21 cellular contexts compared by ENCODE assay signal in genomic region chr17:81466564-81467472, GRCh38. TPM values are rescaled to one million over a fixed set of nuclear protein-coding genes. Genes with fewer than 3 reads are reported as not detected.
DNase-seq lines count a peak whose midpoint lies in the region; ATAC-seq, FAIRE-seq and TF ChIP-seq lines count a peak whose summit lies in the region.
"Had no signal": no experiment of that assay in that cellular context is flagged by ENCODE, and none has a peak within 500 bp of the region (broad histone marks: within the 10 kb centered on the region; RNA-seq: fewer than 3 reads in every experiment).

No MANE protein-coding gene starts in this region.

- H3K4me3 ChIP-seq in AG04450 (ENCODE audit: low read depth, low read length) (no peak overlapping the region), HEK293 (ENCODE audit: low read depth, low read length) (no peak overlapping the region), K562 (no peak overlapping the region), lower lobe of right lung (no peak overlapping the region), tibial artery (no peak overlapping the region)
- H3K4me3 ChIP-seq: A549 had no signal

- no peak for TF ChIP-seq POLR2A in K562 (conservative IDR thresholded peaks at IDR 0.05)

- H3K36me3 Mint-ChIP-seq in nephron progenitor cell (ENCODE audit: low read depth), result peaks cover 30% of the 10 kb centered on the region

- POLR2A ChIA-PET in AG04450 (lab: Yijun Ruan, JAX) (no interaction called here), HEK293 (lab: Yijun Ruan, JAX) (no interaction called here), K562 (lab: Yijun Ruan, JAX) (interaction anchor here (0.6 kb wide), 1 partner anchor 14 kb away, joined by 3 read pairs; no protein-coding TSS in a partner anchor)

- BruUV-seq in K562 (replicated peaks; lab: Mats Ljungman, UMichigan), result no TSS peak

- WGBS in K562 (ENCODE audit: insufficient coverage, low coverage, missing lambda C conversion rate), result 75% methylated on average over 22 of the region's 33 CpGs

- no peaks in the 10 kb centered on the region for H3K27me3 ChIP-seq in AG04450 (ENCODE audit: control insufficient read depth, insufficient read depth, low read length)
- H3K27me3 ChIP-seq in K562 (ENCODE audit: control insufficient read depth in 2 of 2, insufficient read depth in 2 of 2, low read length in 2 of 2), result no peaks in the 10 kb centered on the region
- H3K27me3 ChIP-seq in lower lobe of right lung (ENCODE audit: low read depth), result no peaks in the 10 kb centered on the region
- no peaks in the 10 kb centered on the region for H3K27me3 ChIP-seq in tibial artery

- TF ChIP-seq EP300 in K562 (IDR thresholded peaks at IDR 0.05; ENCODE audit: low read length), result no peak

- H3K79me2 ChIP-seq in K562 (ENCODE audit: control insufficient read depth, insufficient read depth, low read length), result no peaks in the 10 kb centered on the region

- no peak for FAIRE-seq in K562 (lab: Jason Lieb, UNC)
- FAIRE-seq: A549, GM19239 had no signal

- TF ChIP-seq CTCF in AG04450 (IDR thresholded peaks at IDR 0.05; ENCODE audit: low read depth, low read length) (no peak), HEK293 (tag by site-specific recombination; IDR thresholded peaks at IDR 0.05) (no peak), K562 (IDR thresholded peaks at IDR 0.05 in 2 of 3, conservative IDR thresholded peaks at IDR 0.05 in 1 of 3; ENCODE audit: insufficient read depth in 2 of 3, low read depth in 1 of 3, low read length in 3 of 3) (no peak), nephron progenitor cell (IDR thresholded peaks at IDR 0.05) (no peak), lower lobe of right lung (IDR thresholded peaks at IDR 0.05) (no peak), tibial artery (IDR thresholded peaks at IDR 0.05) (no peak)

- intact Hi-C loops in K562 (cut with micrococcal nuclease), result no loop called here
- intact Hi-C loops in lower lobe of right lung (cut with DNase I), result no loop called here
- intact Hi-C loops in tibial artery (cut with DNase I; ENCODE audit: low total_unique reads), result loop anchor here (5.0 kb wide), 1 partner anchor 35 kb away; no protein-coding TSS in a partner anchor

- peak overlapping the region; percentile 21 for H3K27ac ChIP-seq in AG04450 (ENCODE audit: low read depth, low read length)
- no peak overlapping the region for H3K27ac ChIP-seq in HEK293 (ENCODE audit: extremely low read depth, low read depth, low read length)
- no peak overlapping the region for H3K27ac ChIP-seq in K562 (ENCODE audit: extremely low read depth, low read depth, low read length)
- H3K27ac ChIP-seq in lower lobe of right lung, result no peak overlapping the region
- no peak overlapping the region for H3K27ac ChIP-seq in tibial artery
- H3K27ac ChIP-seq: A549 had no signal

- in situ Hi-C loops in K562 (cut with MboI), result no loop called here

- ATAC-seq in K562 (no peak), lower lobe of right lung (no peak), GM18519 (IDR thresholded peaks at IDR 0.05; ENCODE audit: low FRiP score, unreplicated experiment) (no peak)

- no peak overlapping the region for H3K4me3 Mint-ChIP-seq in nephron progenitor cell
- H3K4me3 Mint-ChIP-seq: CD14-positive monocyte had no signal

- no peaks in the 10 kb centered on the region for H3K9me1 ChIP-seq in K562 (ENCODE audit: control insufficient read depth, insufficient read depth, low read length)

- H3K9ac ChIP-seq in K562 (ENCODE audit: insufficient read depth in 1 of 2, low read depth in 2 of 2, low read length in 2 of 2), result peak overlapping the region in 1 of 2 experiments; percentile 56; a peak in 1 of 4 replicates

- H3K27ac Mint-ChIP-seq in nephron progenitor cell, result peak overlapping the region; percentile 48
- H3K27ac Mint-ChIP-seq: CD14-positive monocyte had no signal

- no peaks in the 10 kb centered on the region for H4K20me1 ChIP-seq in K562 (replicated peaks; ENCODE audit: control insufficient read depth, insufficient read depth, low read length)

- H3K4me1 ChIP-seq in HEK293 (ENCODE audit: control insufficient read depth, insufficient read depth, low read length) (no peaks in the 10 kb centered on the region), K562 (replicated peaks in 1 of 2; ENCODE audit: control insufficient read depth in 2 of 2, insufficient read depth in 2 of 2, low read length in 2 of 2) (peaks cover 8 to 65% of the 10 kb centered on the region in 2 experiments; a peak in 4 of 5 replicates), lower lobe of right lung (no peaks in the 10 kb centered on the region), tibial artery (peaks cover 0 to 5% (median 2%) of the 10 kb centered on the region in 4 donors)
- H3K4me1 ChIP-seq: Caco-2 had no signal

- H3K36me3 ChIP-seq in HEK293 (ENCODE audit: control insufficient read depth in 2 of 2, insufficient read depth in 1 of 2, low read length in 2 of 2) (peaks cover 0 to 31% of the 10 kb centered on the region in 2 experiments; a peak in 1 of 3 replicates), K562 (ENCODE audit: control insufficient read depth, insufficient read depth, low read length) (peaks cover 6% of the 10 kb centered on the region; the same call in 1 of the 3 replicates), lower lobe of right lung (peaks cover 21% of the 10 kb centered on the region), tibial artery (peaks cover 0 to 31% (median 26%) of the 10 kb centered on the region in 3 donors)

- H3K9me3 ChIP-seq in AG04450 (ENCODE audit: control insufficient read depth, insufficient read depth, low read length) (peaks cover under 1% of the 10 kb centered on the region; the same call in 1 of the 2 replicates), HEK293 (ENCODE audit: control insufficient read depth, insufficient read depth, low read depth, low read length) (no peaks in the 10 kb centered on the region), K562 (replicated peaks; ENCODE audit: control insufficient read depth, insufficient read depth, low read depth, low read length) (no peaks in the 10 kb centered on the region), lower lobe of right lung (no peaks in the 10 kb centered on the region), tibial artery (no peaks in the 10 kb centered on the region)
- H3K9me3 ChIP-seq: A549, Caco-2 had no signal

- no peaks in the 10 kb centered on the region for H3K9me3 Mint-ChIP-seq in nephron progenitor cell

- no peak overlapping the region for H3K4me2 ChIP-seq in K562 (ENCODE audit: insufficient read depth, low read length)
- H3K4me2 ChIP-seq: A549 had no signal

- peaks cover 35% of the 10 kb centered on the region for H3K4me1 Mint-ChIP-seq in nephron progenitor cell

- no peak for TF ChIP-seq RAD21 in K562 (CRISPR knock-in tag; conservative IDR thresholded peaks at IDR 0.05 in 1 of 2, IDR thresholded peaks at IDR 0.05 in 1 of 2)

- peaks cover 5% of the 10 kb centered on the region for H3K27me3 Mint-ChIP-seq in nephron progenitor cell (ENCODE audit: low read depth, poor library complexity)

- H2AFZ ChIP-seq in K562 (ENCODE audit: low read depth, low read length), result no peak overlapping the region

- no peak for DNase-seq in AG04450 (ENCODE audit: low read depth, low spot score)
- no peak for DNase-seq in K562 (ENCODE audit: extremely low read depth in 1 of 4, low spot score in 3 of 4)
- DNase-seq in nephron progenitor cell, result no peak
- DNase-seq in lower lobe of right lung, result no peak
- DNase-seq in D341Med (ENCODE audit: low spot score), result no peak
- DNase-seq in tibial artery, result no peak
- DNase-seq: Caco-2; EL; HCEC 1CT; KG1; NCI-H1436; NCI-H2029; NCI-H2171 treated with DMSO at 0.1 percent for 48 hours; NCI-H446 treated with DMSO at 0.1 percent for 48 hours; NK-92 treated with Interleukin-12 subunit alpha and Interleukin-12 subunit beta, amount 100 ng/mL, for 24 hours; RPMI8226 had no signal

- CTCF ChIA-PET in AG04450 (lab: Charles Lee) (interaction anchor here (0.5 to 0.9 kb wide), 2 partner anchors 18 to 38 kb away, joined by 3 read pairs; no protein-coding TSS in a partner anchor), HEK293 (lab: Yijun Ruan, JAX) (interaction anchor here (0.5 kb wide), 1 partner anchor 91 kb away, joined by 3 read pairs; no protein-coding TSS in a partner anchor), K562 (lab: Yijun Ruan, JAX; ENCODE audit: low intra/inter-chr PET ratio) (no interaction called here)

TF ChIP-seq in K562, 482 proteins besides CTCF, POLR2A, EP300 and RAD21:
- TF ChIP-seq POLR2G (IDR thresholded peaks at IDR 0.05; ENCODE audit: low read depth, low read length), result peak; percentile 56
- no peak for TF ChIP-seq KLF6 (CRISPR knock-in tag; IDR thresholded peaks at IDR 0.05; ENCODE audit: borderline replicate concordance)
- TF ChIP-seq HCFC1 (IDR thresholded peaks at IDR 0.05; ENCODE audit: low read depth, low read length), result no peak

RNA-seq across cellular contexts. Expression of gene ACTG1, which starts 45.8 kb away (rescaled TPM):
- polyA plus RNA-seq in AG04450 (2011; rRNA removed) (2,721 and 3,607 TPM in 2 replicates), K562 (2011; rRNA removed) (224 and 602 TPM in 2 replicates), K562 (2014; fragmentation: Illumina TruSeq; extraction: Trizol) (990 and 2,987 TPM in 2 replicates), K562 (2014; fragmentation: Nextera tagmentation; extraction: Ambion mirVana) (100 to 1,000 TPM; 259 to 386 TPM), K562 (2014; rRNA removed) (831 and 1,109 TPM in 2 replicates)
- 3,368 and 4,319 TPM in 2 replicates for polyA minus RNA-seq in AG04450 (2011; rRNA and poly(A)+ RNA removed)
- total RNA-seq in K562 (2011; cell fraction: chromatin; rRNA removed; ENCODE audit: low replicate concordance), result 264 and 482 TPM in 2 replicates
- total RNA-seq in K562 (2011; cell fraction: nucleolus; rRNA removed), result 393 and 500 TPM in 2 replicates
- total RNA-seq in K562 (2011; cell fraction: nucleoplasm; rRNA removed), result 388 and 427 TPM in 2 replicates
- total RNA-seq in K562 (2014; rRNA removed) (1,572 and 2,328 TPM in 2 replicates), K562 (2014; rRNA removed; fragmentation: Illumina TruSeq; extraction: Trizol) (512 and 566 TPM in 2 replicates), K562 (2015; rRNA removed; fragmentation: Illumina TruSeq; extraction: Trizol) (568 and 574 TPM in 2 replicates), K562 (2021) (1,775 and 1,801 TPM in 2 replicates), lower lobe of right lung (1,821 TPM)
- 901 and 1,415 TPM in 2 replicates for polyA plus RNA-seq in K562 (2011; cell fraction: cytosol; rRNA removed)
- polyA plus RNA-seq in K562 (2011; cell fraction: nucleus; rRNA removed), result 1,206 and 1,333 TPM in 2 replicates
- 1,311 and 3,206 TPM in 2 replicates for polyA plus RNA-seq in K562 (2012)
- 205 and 410 TPM in 2 replicates for polyA minus RNA-seq in K562 (2011; rRNA and poly(A)+ RNA removed)
- 580 and 1,178 TPM in 2 replicates for polyA minus RNA-seq in K562 (2011; cell fraction: cytosol; rRNA and poly(A)+ RNA removed)
- 230 and 388 TPM in 2 replicates for polyA minus RNA-seq in K562 (2011; cell fraction: nucleus; rRNA and poly(A)+ RNA removed)
